Comparison of ENCODE assay signal across 13 cellular contexts in genomic region chr20:32968833-32969241, GRCh38. TPM values are rescaled to one million over a fixed set of nuclear protein-coding genes. Genes with fewer than 3 reads are reported as not detected.
DNase-seq lines count a peak whose midpoint lies in the region; ATAC-seq and TF ChIP-seq lines count a peak whose summit lies in the region.
"Had no signal": no experiment of that assay in that cellular context is flagged by ENCODE, and none has a peak within 500 bp of the region (broad histone marks: within the 10 kb centered on the region; RNA-seq: fewer than 3 reads in every experiment).

No MANE protein-coding gene starts in this region.

- no peaks in the 10 kb centered on the region for H3K36me3 ChIP-seq in CD4-positive, CD25-positive, alpha-beta regulatory T cell (ENCODE audit: control insufficient read depth, insufficient read depth, low read length)
- H3K36me3 ChIP-seq: prostate gland had no signal

- no peaks in the 10 kb centered on the region for H3K9me3 ChIP-seq in CD4-positive, CD25-positive, alpha-beta regulatory T cell (ENCODE audit: control insufficient read depth in 2 of 2, low read length in 2 of 2)
- H3K9me3 ChIP-seq: prostate gland had no signal

- H3K4me3 Mint-ChIP-seq in CD4-positive, CD25-positive, alpha-beta regulatory T cell = peak overlapping the region; percentile 80 to 91 (median 84)
- no peak overlapping the region for H3K4me3 Mint-ChIP-seq in WTC11
- peak overlapping the region; percentile 52 for H3K4me3 Mint-ChIP-seq in central memory CD8-positive, alpha-beta T cell

- CTCF ChIA-PET in WTC11 (lab: Charles Lee) = no interaction called here

- H3K4me1 ChIP-seq in CD4-positive, CD25-positive, alpha-beta regulatory T cell (ENCODE audit: control insufficient read depth, insufficient read depth, low read length, poor library complexity, severe bottlenecking) = peaks cover 91% of the 10 kb centered on the region
- H3K4me1 ChIP-seq: prostate gland had no signal

- ATAC-seq in CD4-positive, CD25-positive, alpha-beta regulatory T cell (ENCODE audit: low read depth in 2 of 2) = no peak
- ATAC-seq in WTC11 = no peak
- no peak for ATAC-seq in central memory CD8-positive, alpha-beta T cell (replicated peaks; ENCODE audit: extremely low read depth, poor library complexity, severe bottlenecking)

- POLR2A ChIA-PET in WTC11 (lab: Charles Lee) = no interaction called here

- no peak overlapping the region for H3K4me3 ChIP-seq in CD4-positive, CD25-positive, alpha-beta regulatory T cell (ENCODE audit: low read depth, low read length)
- H3K4me3 ChIP-seq: prostate gland had no signal

- peak overlapping the region in 1 of 3 donors; percentile 91 for H3K27ac Mint-ChIP-seq in CD4-positive, CD25-positive, alpha-beta regulatory T cell
- H3K27ac Mint-ChIP-seq in WTC11 = no peak overlapping the region
- peak overlapping the region; percentile 99 for H3K27ac Mint-ChIP-seq in central memory CD8-positive, alpha-beta T cell (ENCODE audit: low read depth)

- no peaks in the 10 kb centered on the region for H3K9me3 Mint-ChIP-seq in CD4-positive, CD25-positive, alpha-beta regulatory T cell
- no peaks in the 10 kb centered on the region for H3K9me3 Mint-ChIP-seq in WTC11
- H3K9me3 Mint-ChIP-seq in central memory CD8-positive, alpha-beta T cell = no peaks in the 10 kb centered on the region

- peaks cover 26 to 62% (median 51%) of the 10 kb centered on the region in 4 donors for H3K4me1 Mint-ChIP-seq in CD4-positive, CD25-positive, alpha-beta regulatory T cell
- peaks cover 2% of the 10 kb centered on the region; the same call in 1 of the 2 replicates for H3K4me1 Mint-ChIP-seq in WTC11
- peaks cover 56% of the 10 kb centered on the region for H3K4me1 Mint-ChIP-seq in central memory CD8-positive, alpha-beta T cell

- H3K27ac ChIP-seq in CD4-positive, CD25-positive, alpha-beta regulatory T cell (ENCODE audit: insufficient read depth, low read length, poor library complexity, severe bottlenecking) = peak overlapping the region; percentile 97
- H3K27ac ChIP-seq: prostate gland had no signal

- no peak for TF ChIP-seq CTCF in WTC11 (IDR thresholded peaks at IDR 0.05)

- H3K27me3 Mint-ChIP-seq in CD4-positive, CD25-positive, alpha-beta regulatory T cell = no peaks in the 10 kb centered on the region
- no peaks in the 10 kb centered on the region; the same call in none of the 2 replicates for H3K27me3 Mint-ChIP-seq in WTC11 (ENCODE audit: low read depth)
- no peaks in the 10 kb centered on the region for H3K27me3 Mint-ChIP-seq in central memory CD8-positive, alpha-beta T cell

- H3K36me3 Mint-ChIP-seq in CD4-positive, CD25-positive, alpha-beta regulatory T cell = no peaks in the 10 kb centered on the region
- no peaks in the 10 kb centered on the region for H3K36me3 Mint-ChIP-seq in WTC11
- H3K36me3 Mint-ChIP-seq in central memory CD8-positive, alpha-beta T cell (ENCODE audit: insufficient read depth) = peaks cover 20% of the 10 kb centered on the region

- H3K27me3 ChIP-seq in CD4-positive, CD25-positive, alpha-beta regulatory T cell (ENCODE audit: control insufficient read depth, insufficient read depth, low read length) = no peaks in the 10 kb centered on the region

- peak in 1 of 3 donors; percentile 48 for DNase-seq in CD4-positive, CD25-positive, alpha-beta regulatory T cell
- DNase-seq in WTC11 (ENCODE audit: low spot score) (peak; percentile 3), putamen (ENCODE audit: low spot score) (peak; percentile 58), CD1c-positive myeloid dendritic cell (ENCODE audit: extremely low spot score) (no peak), DMS53 (lab: John Stamatoyannopoulos, UW) (no peak), iPS-NIHi7 (ENCODE audit: extremely low spot score) (no peak)
- DNase-seq in central memory CD8-positive, alpha-beta T cell (ENCODE audit: low spot score in 2 of 2) = peak; percentile 7 to 11
- DNase-seq in NK-92 treated with Interleukin-12 subunit alpha and Interleukin-12 subunit beta, amount 100 ng/mL, for 24 hours (lab: John Stamatoyannopoulos, UW) = no peak
- DNase-seq: foreskin melanocyte, NCI-H526 treated with DMSO at 0.1 percent for 48 hours, SW 1271 had no signal

TF ChIP-seq in WTC11, 78 proteins besides CTCF, POLR2A, EP300 and RAD21:
- TF ChIP-seq TEAD1 (CRISPR knock-in tag; IDR thresholded peaks at IDR 0.05) = no peak
- no peak for TF ChIP-seq IRF1 (CRISPR knock-in tag; IDR thresholded peaks at IDR 0.05)
- TF ChIP-seq ERG (CRISPR knock-in tag; IDR thresholded peaks at IDR 0.05) = no peak
- TF ChIP-seq ZMAT4 (CRISPR knock-in tag; IDR thresholded peaks at IDR 0.05) = no peak
- TF ChIP-seq ETV6 (CRISPR knock-in tag; IDR thresholded peaks at IDR 0.05) = no peak

RNA-seq across cellular contexts. Expression of gene SUN5, which starts 35.4 kb away (rescaled TPM):
- total RNA-seq in CD4-positive, CD25-positive, alpha-beta regulatory T cell = not detected
- polyA plus RNA-seq in CD4-positive, CD25-positive, alpha-beta regulatory T cell = not detected
- total RNA-seq in WTC11 (2021) = not detected in 3 replicates
- total RNA-seq: liver had no signal
- polyA plus RNA-seq: liver had no signal

RNA-seq across cellular contexts. Expression of gene BPIFB2, which starts 38.7 kb away (rescaled TPM):
- not detected for total RNA-seq in CD4-positive, CD25-positive, alpha-beta regulatory T cell
- polyA plus RNA-seq in CD4-positive, CD25-positive, alpha-beta regulatory T cell = not detected
- 0.09 TPM in 3 replicates for total RNA-seq in WTC11 (2021)

Comparison
In these comparisons a context has a peak if more than half of its experiments do, and no peak if none do; other contexts are left out.
1. DNase-seq: peak in WTC11 (single experiment), central memory CD8-positive, alpha-beta T cell (2 of 2) and putamen (single experiment); none in NK-92 treated with Interleukin-12 subunit alpha and Interleukin-12 subunit beta, amount 100 ng/mL, for 24 hours (single experiment), CD1c-positive myeloid dendritic cell (single experiment), DMS53 (single experiment) and iPS-NIHi7 (single experiment).